8 cellular contexts compared by ENCODE assay signal in genomic region chr5:159456722-159457462, GRCh38.
A peak's percentile ranks its signal among the peaks of the same experiment; 100 is the strongest.
DNase-seq lines count a peak whose midpoint lies in the region; ATAC-seq lines count a peak whose summit lies in the region.

No MANE protein-coding gene starts in this region.

- no peak overlapping the region for H3K14ac ChIP-seq in mesenchymal stem cell (ENCODE audit: low read length in 2 of 2)

- no peak overlapping the region for H4K8ac ChIP-seq in mesenchymal stem cell (ENCODE audit: low read length)

- H3K27ac ChIP-seq in mesenchymal stem cell (ENCODE audit: low read length, poor library complexity, severe bottlenecking) (no peak overlapping the region), SJCRH30 (no peak overlapping the region)

- H3K23ac ChIP-seq in mesenchymal stem cell (ENCODE audit: low read length in 2 of 2) = no peak overlapping the region

- ATAC-seq in GM19035 (IDR thresholded peaks at IDR 0.05; ENCODE audit: unreplicated experiment) (peak; percentile 83), HG02970 (IDR thresholded peaks at IDR 0.05; ENCODE audit: low FRiP score, unreplicated experiment) (peak; percentile 93)

- no peak overlapping the region for H2BK15ac ChIP-seq in mesenchymal stem cell (ENCODE audit: low read depth, poor library complexity, severe bottlenecking)

- H3K27me3 ChIP-seq in mesenchymal stem cell (ENCODE audit: control insufficient read depth in 1 of 2, insufficient read depth in 1 of 2, low read length in 2 of 2) (peaks cover 9 to 22% of the 10 kb centered on the region in 2 experiments), SJCRH30 (no peaks in the 10 kb centered on the region)

- peaks cover 8% of the 10 kb centered on the region for H3K4me1 ChIP-seq in mesenchymal stem cell (ENCODE audit: control insufficient read depth, insufficient read depth, low read depth, low read length)
- no peaks in the 10 kb centered on the region for H3K4me1 ChIP-seq in SJCRH30

- no peak overlapping the region for H3K4me2 ChIP-seq in mesenchymal stem cell (ENCODE audit: low read length, poor library complexity, severe bottlenecking)

- no peaks in the 10 kb centered on the region for H3K36me3 ChIP-seq in mesenchymal stem cell (ENCODE audit: control insufficient read depth in 1 of 2, insufficient read depth in 2 of 2, low read depth in 1 of 2, low read length in 2 of 2)
- H3K36me3 ChIP-seq in SJCRH30 = no peaks in the 10 kb centered on the region

- no peak overlapping the region for H3K9ac ChIP-seq in mesenchymal stem cell (ENCODE audit: low read length)

- H2BK12ac ChIP-seq in mesenchymal stem cell (ENCODE audit: low read length in 2 of 2) = no peak overlapping the region

- no peak overlapping the region for H2AK5ac ChIP-seq in mesenchymal stem cell (ENCODE audit: low read length, severe bottlenecking)

- no peak overlapping the region for H2BK5ac ChIP-seq in mesenchymal stem cell (ENCODE audit: low read depth, low read length, poor library complexity, severe bottlenecking)

- no peaks in the 10 kb centered on the region for H3K79me1 ChIP-seq in mesenchymal stem cell (replicated peaks; ENCODE audit: low read length, poor library complexity, severe bottlenecking)

- H3K18ac ChIP-seq in mesenchymal stem cell (ENCODE audit: low read depth in 1 of 2, low read length in 2 of 2) = no peak overlapping the region

- H4K91ac ChIP-seq in mesenchymal stem cell (ENCODE audit: low read length) = no peak overlapping the region

- H3K9me3 ChIP-seq in mesenchymal stem cell (ENCODE audit: control insufficient read depth, low read length) (no peaks in the 10 kb centered on the region), SJCRH30 (replicated peaks) (no peaks in the 10 kb centered on the region)

- H3K4me3 ChIP-seq in mesenchymal stem cell (ENCODE audit: insufficient read depth in 1 of 2, low read depth in 1 of 2, low read length in 2 of 2) (no peak overlapping the region), SJCRH30 (no peak overlapping the region)

- H2BK120ac ChIP-seq in mesenchymal stem cell (ENCODE audit: low read depth, low read length) = no peak overlapping the region

- peak; percentile 41 to 48 for DNase-seq in activated CD4-positive, alpha-beta T cell treated with anti-CD3 and anti-CD28 coated beads for 4 hours
- peak; percentile 61 for DNase-seq in mesenchymal stem cell
- DNase-seq in SHP77 (lab: John Stamatoyannopoulos, UW) = no peak
- DNase-seq in 8988T = no peak
- DNase-seq in SJCRH30 = no peak
- no peak for DNase-seq in DMS 273 (lab: John Stamatoyannopoulos, UW; ENCODE audit: unreplicated experiment)

- no peak overlapping the region for H2AFZ ChIP-seq in mesenchymal stem cell (ENCODE audit: low read depth, low read length)

- no peak overlapping the region for H3K4ac ChIP-seq in mesenchymal stem cell (ENCODE audit: low read depth in 1 of 2, low read length in 2 of 2)

Comparison
In these comparisons a context has a peak if more than half of its experiments do, and no peak if none do; other contexts are left out.
1. DNase-seq: peak in activated CD4-positive, alpha-beta T cell treated with anti-CD3 and anti-CD28 coated beads for 4 hours (2 of 2) and mesenchymal stem cell (single experiment); none in SHP77 (0 of 2), 8988T (single experiment), SJCRH30 (0 of 2) and DMS 273 (single experiment).